1 cellular context compared by ENCODE assay signal in genomic region chr11:10322830-10323792, GRCh38.
A peak's percentile ranks its signal among the peaks of the same experiment; 100 is the strongest.
TF ChIP-seq lines count a peak whose summit lies in the region.

No MANE protein-coding gene starts in this region.

TF ChIP-seq in K562, 482 proteins besides CTCF, POLR2A, EP300 and RAD21 (continued from another document):
- TF ChIP-seq MAFF (IDR thresholded peaks at IDR 0.05; ENCODE audit: low read length) (peak; percentile 39), JUND (IDR thresholded peaks at IDR 0.05; ENCODE audit: borderline replicate concordance, low read depth, low read length) (peak; percentile 94), JUND (tag; IDR thresholded peaks at IDR 0.05; ENCODE audit: borderline replicate concordance, low read depth, low read length) (peak; percentile 94; the same call in 2 of the 3 replicates), PREB (CRISPR knock-in tag; IDR thresholded peaks at IDR 0.05) (0 out of 2 replicates have a peak, but pooled peaks have one; percentile 59), C11orf30 (IDR thresholded peaks at IDR 0.05; ENCODE audit: low read depth) (peak; percentile 38; the same call in 1 of the 2 replicates), PHF20 (IDR thresholded peaks at IDR 0.05; ENCODE audit: partially characterized antibody) (no peak), ZNF311 (CRISPR knock-in tag; IDR thresholded peaks at IDR 0.05) (no peak), ARID3B (CRISPR knock-in tag; IDR thresholded peaks at IDR 0.05; ENCODE audit: borderline replicate concordance) (no peak), VEZF1 (CRISPR knock-in tag; IDR thresholded peaks at IDR 0.05) (no peak; the same call in 1 of the 2 replicates), POLR2B (IDR thresholded peaks at IDR 0.05; ENCODE audit: low read depth, partially characterized antibody) (no peak), ZNF384 (IDR thresholded peaks at IDR 0.05; ENCODE audit: low read depth, low read length) (peak; percentile 97), CREB5 (CRISPR knock-in tag; IDR thresholded peaks at IDR 0.05) (no peak), CTBP1 (IDR thresholded peaks at IDR 0.05; ENCODE audit: borderline replicate concordance) (peak; percentile 51; the same call in 1 of the 2 replicates), CREM (IDR thresholded peaks at IDR 0.05; ENCODE audit: low read depth) (0 out of 2 replicates have a peak, but pooled peaks have one; percentile 37), ZNF551 (CRISPR knock-in tag; IDR thresholded peaks at IDR 0.05) (no peak), DPF2 (IDR thresholded peaks at IDR 0.05) (peak; percentile 77), ZNF316 (IDR thresholded peaks at IDR 0.05) (peak; percentile 51; the same call in 1 of the 2 replicates), GATA2 (CRISPR knock-in tag; IDR thresholded peaks at IDR 0.05) (peak; percentile 91), E4F1 (CRISPR knock-in tag; IDR thresholded peaks at IDR 0.05; ENCODE audit: borderline replicate concordance) (no peak), ARID2 (IDR thresholded peaks at IDR 0.05) (no peak), ZNF436 (CRISPR knock-in tag; IDR thresholded peaks at IDR 0.05) (no peak), ATF1 (CRISPR knock-in tag; IDR thresholded peaks at IDR 0.05) (no peak), ATF1 (tag; IDR thresholded peaks at IDR 0.05) (peak; percentile 68), PTTG1 (tag; IDR thresholded peaks at IDR 0.05; ENCODE audit: low read depth) (no peak), FOXK1 (CRISPR knock-in tag; IDR thresholded peaks at IDR 0.05; ENCODE audit: borderline replicate concordance) (no peak), CXXC5 (CRISPR knock-in tag; IDR thresholded peaks at IDR 0.05) (peak; percentile 46; the same call in 1 of the 2 replicates), JUN (IDR thresholded peaks at IDR 0.05; ENCODE audit: borderline replicate concordance, low read depth, low read length) (peak; percentile 85), JUN (CRISPR knock-in tag; IDR thresholded peaks at IDR 0.05; ENCODE audit: borderline replicate concordance) (no peak), RCOR1 (IDR thresholded peaks at IDR 0.05; ENCODE audit: borderline replicate concordance in 1 of 2, low read depth in 2 of 2, low read length in 2 of 2) (peak in 1 of 2 experiments; percentile 46; a peak in 1 of 4 replicates), KAT7 (CRISPR knock-in tag; IDR thresholded peaks at IDR 0.05; ENCODE audit: borderline replicate concordance) (no peak), SMARCA4 (IDR thresholded peaks at IDR 0.05) (peak; percentile 70; the same call in 1 of the 2 replicates), MAFK (IDR thresholded peaks at IDR 0.05; ENCODE audit: low read length) (peak; percentile 42; the same call in 1 of the 2 replicates), FOS (IDR thresholded peaks at IDR 0.05; ENCODE audit: extremely low read depth, insufficient read length) (peak; percentile 18), FOXK2 (conservative IDR thresholded peaks at IDR 0.05 in 1 of 2, IDR thresholded peaks at IDR 0.05 in 1 of 2; ENCODE audit: low read depth in 2 of 2) (peak; percentile 58 to 76), SMARCC2 (IDR thresholded peaks at IDR 0.05; ENCODE audit: low read depth) (peak; percentile 61; the same call in 1 of the 2 replicates), SUPT5H (IDR thresholded peaks at IDR 0.05) (no peak), SMC3 (conservative IDR thresholded peaks at IDR 0.05; ENCODE audit: insufficient read depth, low read depth, low read length) (peak; percentile 44; the same call in 1 of the 2 replicates), DEAF1 (CRISPR knock-in tag; IDR thresholded peaks at IDR 0.05) (peak; percentile 60), SMARCE1 (IDR thresholded peaks at IDR 0.05) (0 out of 2 replicates have a peak, but pooled peaks have one; percentile 44), CBFA2T3 (IDR thresholded peaks at IDR 0.05) (no peak), USF1 (CRISPR knock-in tag; IDR thresholded peaks at IDR 0.05) (no peak), ARID1B (IDR thresholded peaks at IDR 0.05) (peak; percentile 40), NR2C2 (CRISPR knock-in tag; IDR thresholded peaks at IDR 0.05) (no peak), NR2C2 (tag; IDR thresholded peaks at IDR 0.05) (peak; percentile 85), ZNF280A (IDR thresholded peaks at IDR 0.05; ENCODE audit: low read depth, partially characterized antibody) (no peak), TEAD4 (IDR thresholded peaks at IDR 0.05; ENCODE audit: low read length) (peak; percentile 39), TEAD4 (CRISPR knock-in tag; IDR thresholded peaks at IDR 0.05; ENCODE audit: borderline replicate concordance) (no peak), ATF7 (IDR thresholded peaks at IDR 0.05) (peak; percentile 52; the same call in 1 of the 2 replicates), TEAD1 (CRISPR knock-in tag; IDR thresholded peaks at IDR 0.05) (peak in 1 of 2 experiments; percentile 37; a peak in 1 of 4 replicates)
